In the genomic region with DNA sequence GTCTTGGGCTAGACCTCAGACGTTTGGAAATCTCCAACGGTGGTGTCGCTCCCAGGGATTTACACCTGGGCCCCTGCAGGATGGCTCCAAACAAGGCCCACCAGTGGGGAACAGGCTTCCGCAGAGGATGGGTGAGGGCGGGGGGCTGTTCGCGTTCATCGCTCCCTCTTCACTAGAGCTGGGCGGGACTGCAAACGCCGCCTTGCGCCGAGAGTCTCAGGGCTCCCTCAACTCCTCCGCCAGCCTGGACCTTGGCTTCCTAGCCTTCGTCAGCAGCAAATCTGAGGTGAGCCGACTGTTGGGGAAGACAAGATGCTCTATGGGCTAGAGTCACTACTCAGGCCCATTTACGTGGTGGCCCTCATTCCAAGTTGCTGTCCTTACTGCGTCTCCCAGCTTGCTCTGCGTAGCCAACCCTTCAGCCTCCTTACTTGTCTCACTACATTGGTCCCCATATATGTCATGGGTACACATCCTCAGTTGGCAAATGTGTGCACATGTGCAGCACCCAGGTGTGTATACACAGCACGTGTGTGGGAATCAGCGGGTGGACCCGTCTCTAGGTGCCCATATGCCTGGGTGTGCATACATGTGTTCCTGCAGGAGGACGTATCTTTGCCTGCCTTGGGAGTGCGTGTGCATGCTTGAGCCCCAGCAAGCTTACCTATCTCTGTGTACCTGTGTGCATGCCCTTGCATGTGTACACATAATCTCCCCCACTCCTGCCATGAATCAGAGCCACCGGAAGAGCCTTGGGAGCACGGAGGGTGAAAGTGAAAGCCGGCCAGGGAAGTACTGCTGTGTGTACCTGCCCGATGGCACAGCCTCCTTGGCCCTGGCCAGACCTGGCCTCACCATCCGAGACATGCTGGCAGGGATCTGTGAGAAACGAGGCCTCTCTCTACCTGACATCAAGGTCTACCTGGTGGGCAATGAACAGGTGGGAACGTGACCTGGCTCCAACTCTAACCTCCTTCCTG, we compare ENCODE assay signal across 14 cellular contexts. TPM values are rescaled to one million over a fixed set of nuclear protein-coding genes. Genes with fewer than 3 reads are reported as not detected.
DNase-seq lines count a peak whose midpoint lies in the region; ATAC-seq and TF ChIP-seq lines count a peak whose summit lies in the region.
"Had no signal": no experiment of that assay in that cellular context is flagged by ENCODE, and none has a peak within 500 bp of the region (broad histone marks: within the 10 kb centered on the region; RNA-seq: fewer than 3 reads in every experiment).

No MANE protein-coding gene starts in this region.

- H3K4me3 ChIP-seq in LNCaP clone FGC (ENCODE audit: low read depth, low read length) = peak overlapping the region; percentile 51
- peak overlapping the region; percentile 58 for H3K4me3 ChIP-seq in epithelial cell of proximal tubule (ENCODE audit: low read depth, low read length)
- no peak overlapping the region for H3K4me3 ChIP-seq in ovary

- peak overlapping the region in 3 of 7 donors; percentile 35 to 60 (median 46) for H3K27ac Mint-ChIP-seq in CD14-positive monocyte
- peak overlapping the region; percentile 70 to 79 for H3K27ac Mint-ChIP-seq in natural killer cell

- intact Hi-C loops in CD14-positive monocyte (cut with micrococcal nuclease) (no loop called here), natural killer cell (cut with micrococcal nuclease) (no loop called here), ovary (cut with DNase I) (loop anchor here in 1 of 4 donors (10.0 kb wide), 1 partner anchor 253 kb away; no protein-coding TSS in a partner anchor)

- H3K36me3 Mint-ChIP-seq in CD14-positive monocyte (peaks cover 56 to 88% of the 10 kb centered on the region in 2 donors), natural killer cell (no peaks in the 10 kb centered on the region)

- H3K27ac ChIP-seq in ovary = no peak overlapping the region

- H3K27me3 Mint-ChIP-seq in CD14-positive monocyte (ENCODE audit: low read depth in 3 of 3) (no peaks in the 10 kb centered on the region), natural killer cell (ENCODE audit: low read depth in 2 of 2) (no peaks in the 10 kb centered on the region)

- peaks cover 11% of the 10 kb centered on the region for H3K4me1 ChIP-seq in ovary (ENCODE audit: insufficient read depth)

- WGBS in ovary, 3 donors = 84 to 87% (median 85%) methylated on average over 31 of the region's 31 CpGs

- H3K4me3 Mint-ChIP-seq in CD14-positive monocyte (no peak overlapping the region), natural killer cell (no peak overlapping the region)

- no peak for TF ChIP-seq CTCF in CD14-positive monocyte (IDR thresholded peaks at IDR 0.05)
- TF ChIP-seq CTCF in LNCaP clone FGC (IDR thresholded peaks at IDR 0.05; ENCODE audit: control insufficient read depth, extremely low read depth, insufficient read depth) = no peak
- no peak for TF ChIP-seq CTCF in epithelial cell of proximal tubule (conservative IDR thresholded peaks at IDR 0.05; ENCODE audit: low read depth, low read length)
- TF ChIP-seq CTCF in natural killer cell (IDR thresholded peaks at IDR 0.05) = no peak
- TF ChIP-seq CTCF in ovary (IDR thresholded peaks at IDR 0.05) = no peak

- DNase-seq in CD14-positive monocyte (ENCODE audit: low spot score) (peak; percentile 32), LNCaP clone FGC (ENCODE audit: low read depth) (no peak), epithelial cell of proximal tubule (ENCODE audit: low read depth) (no peak), natural killer cell (no peak), ovary (no peak)
- DNase-seq in stimulated activated CD4-positive, alpha-beta T cell treated with anti-CD3 and anti-CD28 coated beads, Interleukin-2, amount 100 ng/mL, for 48 hours = no peak
- DNase-seq: cerebellar nuclear complex, mammary epithelial cell, NCI-H1092, NCI-H510A had no signal

- TF ChIP-seq POLR2A in ovary (IDR thresholded peaks at IDR 0.05) = no peak

- H3K27me3 ChIP-seq in ovary = no peaks in the 10 kb centered on the region
- H3K27me3 ChIP-seq: right atrium auricular region had no signal

- H3K36me3 ChIP-seq in ovary = no peaks in the 10 kb centered on the region
- H3K36me3 ChIP-seq: right atrium auricular region, tibial nerve had no signal

- ATAC-seq in natural killer cell (no peak), GM21619 (IDR thresholded peaks at IDR 0.05; ENCODE audit: unreplicated experiment) (no peak), GM21717 (IDR thresholded peaks at IDR 0.05; ENCODE audit: unreplicated experiment) (no peak)

- no peak for TF ChIP-seq EP300 in ovary (IDR thresholded peaks at IDR 0.05)

- H3K9me3 Mint-ChIP-seq in CD14-positive monocyte (peaks cover 0 to 3% (median 0%) of the 10 kb centered on the region in 7 donors), natural killer cell (no peaks in the 10 kb centered on the region)

- H3K9me3 ChIP-seq in ovary = no peaks in the 10 kb centered on the region
- H3K9me3 ChIP-seq: right atrium auricular region, tibial nerve had no signal

- H3K4me1 Mint-ChIP-seq in CD14-positive monocyte (peaks cover 67% of the 10 kb centered on the region), natural killer cell (peaks cover 22 to 49% of the 10 kb centered on the region in 2 donors)

RNA-seq across cellular contexts. Expression of gene RGS14, which starts 10.5 kb away (rescaled TPM):
- polyA plus RNA-seq in CD14-positive monocyte (10 to 100 TPM; 35.4 to 43.5 TPM), ovary (1 to 10 TPM in 1 of 2 donors, under 1 TPM in 1; 0.73 to 6.2 TPM)
- total RNA-seq in epithelial cell of proximal tubule (17.1 and 19.6 TPM in 2 replicates), natural killer cell (10 to 100 TPM; 57.3 to 87.0 (median 66.1) TPM), ovary (10 to 100 TPM in 1 of 7 donors, 1 to 10 TPM in 6; 4.0 to 27.0 (median 8.0) TPM)

RNA-seq across cellular contexts. Expression of gene SLC34A1, which starts 16.0 kb away (rescaled TPM):
- polyA plus RNA-seq in CD14-positive monocyte = not detected
- not detected in 2 replicates for total RNA-seq in epithelial cell of proximal tubule
- total RNA-seq in natural killer cell = under 1 TPM; 0.50 to 0.66 (median 0.63) TPM
- not detected for total RNA-seq in ovary
- not detected for polyA plus RNA-seq in ovary
- total RNA-seq: right atrium auricular region, tibial nerve had no signal

RNA-seq across cellular contexts. Expression of gene LMAN2, which starts 16.8 kb away (rescaled TPM):
- polyA plus RNA-seq in CD14-positive monocyte (100 to 1,000 TPM; 259 to 275 TPM), ovary (100 to 1,000 TPM in 1 of 2 donors, 10 to 100 TPM in 1; 85.0 to 142 TPM)
- total RNA-seq in epithelial cell of proximal tubule (252 and 266 TPM in 2 replicates), natural killer cell (100 to 1,000 TPM; 112 to 124 (median 114) TPM), ovary (100 to 1,000 TPM in 2 of 7 donors, 10 to 100 TPM in 5; 63.5 to 154 (median 93.5) TPM)

RNA-seq across cellular contexts. Expression of gene PFN3, which starts 32.2 kb away (rescaled TPM):
- polyA plus RNA-seq in CD14-positive monocyte = not detected
- not detected in 2 replicates for total RNA-seq in epithelial cell of proximal tubule
- total RNA-seq in natural killer cell = not detected
- total RNA-seq in ovary = not detected
- not detected for polyA plus RNA-seq in ovary
- total RNA-seq: mammary epithelial cell, right atrium auricular region, tibial nerve had no signal
- polyA plus RNA-seq: mammary epithelial cell had no signal

RNA-seq across cellular contexts. Expression of gene F12, which starts 41.1 kb away (rescaled TPM):
- polyA plus RNA-seq in CD14-positive monocyte (1 to 10 TPM; 1.4 to 1.5 TPM), ovary (not detected)
- total RNA-seq in epithelial cell of proximal tubule (9.2 and 12.9 TPM in 2 replicates), natural killer cell (1 to 10 TPM in 1 of 3 donors, under 1 TPM in 2; 0.66 to 1.7 (median 0.93) TPM), ovary (1 to 10 TPM in 1 of 7 donors, under 1 TPM in 1, not detected in 5; 0.28 to 1.7 TPM)
